Comparison of ENCODE assay signal across 13 cellular contexts in the genomic region with DNA sequence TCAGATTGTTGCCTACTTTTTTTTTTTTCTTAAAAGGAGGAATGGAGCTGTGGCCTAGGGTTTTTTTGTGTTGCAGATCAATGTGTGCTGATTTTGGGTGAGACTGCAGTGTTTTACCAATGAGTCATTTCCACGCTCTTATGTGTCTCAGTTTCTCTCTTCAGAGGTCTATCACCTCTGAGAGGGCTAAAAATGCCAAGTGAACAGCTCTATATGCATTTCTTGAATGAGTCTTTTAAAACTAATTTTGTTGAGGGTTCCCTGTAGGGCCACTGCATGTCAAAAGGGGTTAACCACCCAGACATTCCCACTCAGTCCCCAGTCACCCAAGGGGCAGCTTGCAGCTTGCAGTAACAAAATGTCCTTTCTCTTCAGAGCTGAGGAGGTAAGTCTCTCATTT. TPM values are rescaled to one million over a fixed set of nuclear protein-coding genes. Genes with fewer than 3 reads are reported as not detected.
A peak's percentile ranks its signal among the peaks of the same experiment; 100 is the strongest.
DNase-seq lines count a peak whose midpoint lies in the region; ATAC-seq, FAIRE-seq and TF ChIP-seq lines count a peak whose summit lies in the region.
"Had no signal": no experiment of that assay in that cellular context is flagged by ENCODE, and none has a peak within 500 bp of the region (broad histone marks: within the 10 kb centered on the region; RNA-seq: fewer than 3 reads in every experiment).

No MANE protein-coding gene starts in this region.

- H3K9me3 ChIP-seq in NT2/D1 (ENCODE audit: insufficient read depth, low read length) (peaks cover 43% of the 10 kb centered on the region), osteoblast (ENCODE audit: low read depth, low read length) (no peaks in the 10 kb centered on the region)
- H3K9me3 ChIP-seq: mucosa of descending colon had no signal

- peak overlapping the region; percentile 0 for H3K4me2 ChIP-seq in osteoblast (ENCODE audit: insufficient read depth, low read length)

- DNase-seq in GM19239 (ENCODE audit: insufficient read length, low spot score) (no peak), NT2/D1 (ENCODE audit: low read depth, low spot score) (peak; percentile 46), osteoblast (ENCODE audit: insufficient read length, low spot score, missing footprints) (no peak), SK-N-DZ (ENCODE audit: low spot score) (no peak), SIG-M5 (lab: John Stamatoyannopoulos, UW) (no peak), NCI-H146 (lab: John Stamatoyannopoulos, UW) (no peak)
- no peak for DNase-seq in effector CD4-positive, alpha-beta T cell
- DNase-seq: DMS79, mucosa of descending colon, NCI-H446 had no signal

- peak; percentile 92 for ATAC-seq in HG02588 (IDR thresholded peaks at IDR 0.05; ENCODE audit: unreplicated experiment)
- ATAC-seq: mucosa of descending colon had no signal

- peak overlapping the region; percentile 29 for H3K4me3 ChIP-seq in NT2/D1 (ENCODE audit: insufficient read length, low read depth)
- H3K4me3 ChIP-seq in osteoblast (ENCODE audit: insufficient read depth, low read length), result no peak overlapping the region
- H3K4me3 ChIP-seq: mucosa of descending colon had no signal

- H3K4me1 ChIP-seq in NT2/D1 (ENCODE audit: insufficient read depth, insufficient read length) (no peaks in the 10 kb centered on the region), osteoblast (ENCODE audit: insufficient read depth, low read length) (peaks cover 7% of the 10 kb centered on the region)

- peak overlapping the region; percentile 52 for H3K9ac ChIP-seq in NT2/D1 (ENCODE audit: insufficient read length, low read depth)

- H4K20me1 ChIP-seq in osteoblast (ENCODE audit: insufficient read depth, low read length), result no peaks in the 10 kb centered on the region

- no peaks in the 10 kb centered on the region for H3K27me3 ChIP-seq in NT2/D1 (ENCODE audit: insufficient read depth, insufficient read length)
- no peaks in the 10 kb centered on the region for H3K27me3 ChIP-seq in osteoblast (ENCODE audit: insufficient read depth, low read length)

- H3K79me2 ChIP-seq in osteoblast (ENCODE audit: insufficient read depth, low read length), result no peaks in the 10 kb centered on the region

- no peak overlapping the region for H3K27ac ChIP-seq in osteoblast (ENCODE audit: low read depth, low read length)

- no peak overlapping the region for H2AFZ ChIP-seq in osteoblast (ENCODE audit: low read length)

- H3K36me3 ChIP-seq in NT2/D1 (ENCODE audit: insufficient read depth, insufficient read length, low read length) (peaks cover 17% of the 10 kb centered on the region), osteoblast (ENCODE audit: insufficient read depth, low read length) (no peaks in the 10 kb centered on the region)

- peak; percentile 56 for FAIRE-seq in GM19239 (lab: Jason Lieb, UNC)

- TF ChIP-seq CTCF in osteoblast (IDR thresholded peaks at IDR 0.05; ENCODE audit: extremely low read depth, low read depth, low read length), result no peak

RNA-seq across cellular contexts. Expression of gene GLIPR1L2, which starts 24.3 kb away (rescaled TPM):
- total RNA-seq in osteoblast, result 0.29 and 0.36 TPM in 2 replicates
- polyA plus RNA-seq in SK-N-DZ (2014; cell fraction: cytosol; rRNA removed), result 0.15 TPM in 1 of 2 replicates, not detected in the other
- not detected in 2 replicates for polyA plus RNA-seq in SK-N-DZ (2014; cell fraction: nucleus; rRNA removed)
- total RNA-seq: skeletal muscle tissue had no signal

RNA-seq across cellular contexts. Expression of gene GLIPR1L1, which starts 32.2 kb away (rescaled TPM):
- not detected in 2 replicates for total RNA-seq in osteoblast
- polyA plus RNA-seq in SK-N-DZ (2014; cell fraction: cytosol; rRNA removed), result not detected in 2 replicates
- polyA plus RNA-seq in SK-N-DZ (2014; cell fraction: nucleus; rRNA removed), result not detected in 2 replicates
- total RNA-seq: fibroblast of villous mesenchyme, mucosa of descending colon, skeletal muscle tissue had no signal

RNA-seq across cellular contexts. Expression of gene CAPS2, which starts 36.5 kb away (rescaled TPM):
- total RNA-seq in osteoblast, result 10.5 and 18.9 TPM in 2 replicates
- 8.4 and 9.2 TPM in 2 replicates for polyA plus RNA-seq in SK-N-DZ (2014; cell fraction: cytosol; rRNA removed)
- 14.6 and 15.8 TPM in 2 replicates for polyA plus RNA-seq in SK-N-DZ (2014; cell fraction: nucleus; rRNA removed)
